Comparison of ENCODE assay signal across 26 cellular contexts in genomic region chr15:80891006-80891405, GRCh38.
"Had no signal": no experiment of that assay in that cellular context is flagged by ENCODE, and none has a peak within 500 bp of the region (broad histone marks: within the 10 kb centered on the region; RNA-seq: fewer than 3 reads in every experiment).

No MANE protein-coding gene starts in this region.

- DNase-seq: activated CD4-positive, alpha-beta T cell treated with anti-CD3 and anti-CD28 coated beads for 4 hours; activated CD4-positive, alpha-beta T cell treated with anti-CD3 and anti-CD28 coated beads, Interleukin-2, amount 50 U/mL, for 4 hours; activated naive CD4-positive, alpha-beta T cell; activated T-cell treated with anti-CD3 and anti-CD28 coated beads for 4 hours; activated T-cell treated with anti-CD3 and anti-CD28 coated beads, Interleukin-2, amount 50 U/mL, for 72 hours; aorta; caudate nucleus; cortex of kidney; effector memory CD8-positive, alpha-beta T cell; erythroblast; heart left ventricle; hypothalamus; kidney; left colon; midbrain; naive thymus-derived CD8-positive, alpha-beta T cell; ovary; right lobe of liver; small intestine; stimulated activated CD4-positive, alpha-beta T cell treated with anti-CD3 and anti-CD28 coated beads, Interleukin-4, amount 100 ng/mL, for 4 hours; stimulated activated CD8-positive, alpha-beta memory T cell treated with anti-CD3 and anti-CD28 coated beads, Interleukin-4, amount 100 ng/mL, for 48 hours; stimulated activated naive CD8-positive, alpha-beta T cell treated with anti-CD3 and anti-CD28 coated beads, Interleukin-15, amount 100 ng/mL, for 72 hours; substantia nigra; upper lobe of left lung had no signal

- H3K4me1 ChIP-seq: right lobe of liver, upper lobe of left lung, vagina had no signal

- H3K27ac ChIP-seq: ovary, right lobe of liver, upper lobe of left lung, vagina, VCaP had no signal

- H3K4me3 ChIP-seq: heart left ventricle, ovary, right lobe of liver, upper lobe of left lung, vagina had no signal

- H3K27me3 ChIP-seq: heart left ventricle, ovary, right lobe of liver, upper lobe of left lung, vagina had no signal

- H3K9me3 ChIP-seq: ovary, right lobe of liver, upper lobe of left lung, vagina had no signal

- H3K36me3 ChIP-seq: ovary, right lobe of liver, vagina had no signal
